30 cellular contexts compared by ENCODE assay signal in genomic region chr15:101431748-101432147, GRCh38.
"Had no signal": no experiment of that assay in that cellular context is flagged by ENCODE, and none has a peak within 500 bp of the region (broad histone marks: within the 10 kb centered on the region; RNA-seq: fewer than 3 reads in every experiment).

No MANE protein-coding gene starts in this region.

- H3K4me1 Mint-ChIP-seq: activated CD4-positive, alpha-beta T cell treated with anti-CD3 and anti-CD28 coated beads for 36 hours; activated CD4-positive, alpha-beta T cell treated with anti-CD3 and anti-CD28 coated beads, Interleukin-2, amount 10 ng/mL, durations not matched to agents 24 days and 14 days; activated T-helper 17 cell treated with anti-CD3 and anti-CD28 coated beads, Interleukin-2, amount 50 U/mL, for 72 hours had no signal

- H3K9me3 Mint-ChIP-seq: activated CD4-positive, alpha-beta memory T cell treated with anti-CD3 and anti-CD28 coated beads for 36 hours; activated CD4-positive, alpha-beta T cell treated with anti-CD3 and anti-CD28 coated beads, Interleukin-2, amount 10 ng/mL, durations not matched to agents 24 days and 14 days; activated T-cell treated with anti-CD3 and anti-CD28 coated beads, Interleukin-2, amount 50 U/mL, for 4 hours; activated T-helper 17 cell treated with anti-CD3 and anti-CD28 coated beads, Interleukin-2, amount 50 U/mL, for 72 hours; effector memory CD8-positive, alpha-beta T cell had no signal

- H3K27ac ChIP-seq: esophagus muscularis mucosa, foreskin keratinocyte, gastrocnemius medialis, heart left ventricle had no signal

- H3K4me1 ChIP-seq: esophagus muscularis mucosa, foreskin keratinocyte, gastrocnemius medialis, heart left ventricle had no signal

- H3K4me3 Mint-ChIP-seq: activated CD4-positive, alpha-beta memory T cell treated with anti-CD3 and anti-CD28 coated beads for 36 hours; activated CD4-positive, alpha-beta T cell treated with anti-CD3 and anti-CD28 coated beads for 36 hours; activated CD4-positive, alpha-beta T cell treated with anti-CD3 and anti-CD28 coated beads, Interleukin-2, amount 10 ng/mL, durations not matched to agents 24 days and 14 days; activated CD8-positive, alpha-beta T cell treated with anti-CD3 and anti-CD28 coated beads, Interleukin-2, amount 10 ng/mL, durations not matched to agents 7 days and 5 days; activated naive CD8-positive, alpha-beta T cell; activated T-cell treated with anti-CD3 and anti-CD28 coated beads, Interleukin-2, amount 50 U/mL, for 4 hours; activated T-helper 17 cell treated with anti-CD3 and anti-CD28 coated beads, Interleukin-2, amount 50 U/mL, for 72 hours; effector memory CD8-positive, alpha-beta T cell had no signal

- H3K27ac Mint-ChIP-seq: activated CD4-positive, alpha-beta memory T cell treated with anti-CD3 and anti-CD28 coated beads for 36 hours; activated CD4-positive, alpha-beta T cell treated with anti-CD3 and anti-CD28 coated beads for 36 hours; activated CD8-positive, alpha-beta T cell treated with anti-CD3 and anti-CD28 coated beads, Interleukin-2, amount 10 ng/mL, durations not matched to agents 7 days and 5 days; activated naive CD8-positive, alpha-beta T cell; activated T-helper 17 cell treated with anti-CD3 and anti-CD28 coated beads, Interleukin-2, amount 50 U/mL, for 72 hours had no signal

- H3K27me3 ChIP-seq: foreskin keratinocyte, gastrocnemius medialis, heart left ventricle had no signal

- H3K9me3 ChIP-seq: esophagus muscularis mucosa, gastrocnemius medialis, heart left ventricle had no signal

- H3K27me3 Mint-ChIP-seq: activated CD4-positive, alpha-beta T cell treated with anti-CD3 and anti-CD28 coated beads for 36 hours; activated CD4-positive, alpha-beta T cell treated with anti-CD3 and anti-CD28 coated beads, Interleukin-2, amount 10 ng/mL, durations not matched to agents 24 days and 14 days had no signal

- ATAC-seq: activated CD4-positive, alpha-beta T cell treated with anti-CD3 and anti-CD28 coated beads for 36 hours; activated CD8-positive, alpha-beta T cell treated with anti-CD3 and anti-CD28 coated beads, Interleukin-2, amount 10 ng/mL, durations not matched to agents 7 days and 5 days; activated T-cell treated with anti-CD3 and anti-CD28 coated beads, Interleukin-2, amount 50 U/mL, for 4 hours; activated T-helper 17 cell treated with anti-CD3 and anti-CD28 coated beads, Interleukin-2, amount 50 U/mL, for 72 hours; effector memory CD8-positive, alpha-beta T cell; foreskin keratinocyte; gastrocnemius medialis; heart left ventricle had no signal

- DNase-seq: activated CD4-positive, alpha-beta memory T cell treated with anti-CD3 and anti-CD28 coated beads for 36 hours; activated CD4-positive, alpha-beta T cell treated with anti-CD3 and anti-CD28 coated beads for 36 hours; activated CD4-positive, alpha-beta T cell treated with anti-CD3 and anti-CD28 coated beads, Interleukin-2, amount 10 ng/mL, durations not matched to agents 24 days and 14 days; activated CD4-positive, CD25-positive, alpha-beta regulatory T cell; activated CD4-positive, CD25-positive, alpha-beta regulatory T cell treated with anti-CD3 and anti-CD28 coated beads, Interleukin-2, amount 50 U/mL, for 72 hours; activated CD8-positive, alpha-beta T cell treated with anti-CD3 and anti-CD28 coated beads, Interleukin-2, amount 10 ng/mL, durations not matched to agents 7 days and 5 days; activated effector memory CD4-positive, alpha-beta T cell treated with Interleukin-2 at 50 U/mL for 16 hours; activated gamma-delta T cell treated with Interleukin-2 at 50 U/mL for 16 hours; activated naive CD4-positive, alpha-beta T cell treated with anti-CD3 and anti-CD28 coated beads, Interleukin-2, amount 50 U/mL, for 16 hours; activated naive CD4-positive, alpha-beta T cell treated with Interleukin-2 at 50 U/mL for 16 hours; activated T-cell treated with anti-CD3 and anti-CD28 coated beads for 4 hours; activated T-cell treated with anti-CD3 and anti-CD28 coated beads, Interleukin-2, amount 50 U/mL, for 4 hours; amniotic stem cell; anterior cingulate cortex; caudate nucleus; cortex of kidney; dermis blood vessel endothelial cell; effector CD4-positive, alpha-beta T cell; effector memory CD8-positive, alpha-beta T cell; erythroblast; foreskin keratinocyte; gastrocnemius medialis; glutamatergic neuron; heart left ventricle; T-helper 2 cell had no signal

- FAIRE-seq: astrocyte, colon had no signal

- H3K4me3 ChIP-seq: esophagus muscularis mucosa, gastrocnemius medialis, heart left ventricle had no signal

- H3K36me3 Mint-ChIP-seq: activated CD4-positive, alpha-beta memory T cell treated with anti-CD3 and anti-CD28 coated beads for 36 hours; activated naive CD8-positive, alpha-beta T cell had no signal
